In genomic region chr20:31670371-31671228, GRCh38 we compare ENCODE assay signal across 10 cellular contexts. TPM values are rescaled to one million over a fixed set of nuclear protein-coding genes. Genes with fewer than 3 reads are reported as not detected.
DNase-seq lines count a peak whose midpoint lies in the region; ATAC-seq and TF ChIP-seq lines count a peak whose summit lies in the region.
"Had no signal": no experiment of that assay in that cellular context is flagged by ENCODE, and none has a peak within 500 bp of the region (broad histone marks: within the 10 kb centered on the region; RNA-seq: fewer than 3 reads in every experiment).

No MANE protein-coding gene starts in this region.

- H3K36me3 Mint-ChIP-seq in activated CD4-positive, alpha-beta T cell treated with anti-CD3 and anti-CD28 coated beads, Interleukin-2, amount 10 ng/mL, durations not matched to agents 24 days and 14 days (ENCODE audit: low read depth), result peaks cover 81% of the 10 kb centered on the region
- H3K36me3 Mint-ChIP-seq in type B pancreatic cell, result peaks cover 42% of the 10 kb centered on the region

- no peaks in the 10 kb centered on the region for H3K9me3 ChIP-seq in mesenchymal stem cell (ENCODE audit: control insufficient read depth, low read length)

- peak overlapping the region; percentile 71 for H2BK15ac ChIP-seq in mesenchymal stem cell (ENCODE audit: low read depth, poor library complexity, severe bottlenecking)

- no peak overlapping the region for H2BK5ac ChIP-seq in mesenchymal stem cell (ENCODE audit: low read depth, low read length, poor library complexity, severe bottlenecking)

- H3K4me3 ChIP-seq in mesenchymal stem cell (ENCODE audit: insufficient read depth in 1 of 2, low read depth in 1 of 2, low read length in 2 of 2), result no peak overlapping the region

- H2BK120ac ChIP-seq in mesenchymal stem cell (ENCODE audit: low read depth, low read length), result peak overlapping the region; percentile 65

- peak overlapping the region in 1 of 2 experiments; percentile 75 for H3K14ac ChIP-seq in mesenchymal stem cell (ENCODE audit: low read length in 2 of 2)

- peaks cover 54% of the 10 kb centered on the region for H3K4me1 ChIP-seq in mesenchymal stem cell (ENCODE audit: control insufficient read depth, insufficient read depth, low read depth, low read length)

- H3K36me3 ChIP-seq in mesenchymal stem cell (ENCODE audit: control insufficient read depth in 1 of 2, insufficient read depth in 2 of 2, low read depth in 1 of 2, low read length in 2 of 2), result peaks cover 75 to 78% of the 10 kb centered on the region in 2 experiments

- H3K23ac ChIP-seq in mesenchymal stem cell (ENCODE audit: low read length in 2 of 2), result peak overlapping the region; percentile 23 to 94

- no peak for TF ChIP-seq CTCF in type B pancreatic cell (conservative IDR thresholded peaks at IDR 0.05)

- no peaks in the 10 kb centered on the region for H3K27me3 ChIP-seq in mesenchymal stem cell (ENCODE audit: control insufficient read depth in 1 of 2, insufficient read depth in 1 of 2, low read length in 2 of 2)

- peak overlapping the region; percentile 32 for H2AK5ac ChIP-seq in mesenchymal stem cell (ENCODE audit: low read length, severe bottlenecking)

- peak overlapping the region; percentile 93 for H4K91ac ChIP-seq in mesenchymal stem cell (ENCODE audit: low read length)

- no peak for ATAC-seq in GM19463 (IDR thresholded peaks at IDR 0.05; ENCODE audit: unreplicated experiment)

- peak overlapping the region; percentile 83 for H4K8ac ChIP-seq in mesenchymal stem cell (ENCODE audit: low read length)

- intact Hi-C loops in activated CD4-positive, alpha-beta T cell treated with anti-CD3 and anti-CD28 coated beads, Interleukin-2, amount 10 ng/mL, durations not matched to agents 24 days and 14 days (cut with micrococcal nuclease), result no loop called here

- H3K4ac ChIP-seq in mesenchymal stem cell (ENCODE audit: low read depth in 1 of 2, low read length in 2 of 2), result peak overlapping the region; percentile 68 to 94

- H3K27ac ChIP-seq in mesenchymal stem cell (ENCODE audit: low read length, poor library complexity, severe bottlenecking), result peak overlapping the region; percentile 33

- H3K9ac ChIP-seq in mesenchymal stem cell (ENCODE audit: low read length), result no peak overlapping the region

- no peak for DNase-seq in activated CD4-positive, alpha-beta T cell treated with anti-CD3 and anti-CD28 coated beads, Interleukin-2, amount 10 ng/mL, durations not matched to agents 24 days and 14 days
- DNase-seq in activated CD4-positive, alpha-beta T cell treated with anti-CD3 and anti-CD28 coated beads for 48 hours, result no peak
- DNase-seq in cerebellar cortex (ENCODE audit: low spot score) (peak; percentile 96), mesenchymal stem cell (peak; percentile 96), type B pancreatic cell (ENCODE audit: extremely low spot score, unreplicated experiment) (no peak), SIG-M5 (lab: John Stamatoyannopoulos, UW) (no peak), SK-N-DZ (ENCODE audit: low spot score) (no peak)

- H2BK12ac ChIP-seq in mesenchymal stem cell (ENCODE audit: low read length in 2 of 2), result peak overlapping the region; percentile 88 to 95

- 31% methylated on average over 10 of the region's 10 CpGs for WGBS in mesenchymal stem cell

- H3K79me1 ChIP-seq in mesenchymal stem cell (replicated peaks; ENCODE audit: low read length, poor library complexity, severe bottlenecking), result no peaks in the 10 kb centered on the region

- H3K4me1 Mint-ChIP-seq in activated CD4-positive, alpha-beta T cell treated with anti-CD3 and anti-CD28 coated beads, Interleukin-2, amount 10 ng/mL, durations not matched to agents 24 days and 14 days, result peaks cover 70% of the 10 kb centered on the region
- peaks cover 43% of the 10 kb centered on the region for H3K4me1 Mint-ChIP-seq in type B pancreatic cell (ENCODE audit: unreplicated experiment)

- H2AFZ ChIP-seq in mesenchymal stem cell (ENCODE audit: low read depth, low read length), result no peak overlapping the region

- peak overlapping the region; percentile 88 to 93 for H3K18ac ChIP-seq in mesenchymal stem cell (ENCODE audit: low read depth in 1 of 2, low read length in 2 of 2)

- no peaks in the 10 kb centered on the region for H3K27me3 Mint-ChIP-seq in activated CD4-positive, alpha-beta T cell treated with anti-CD3 and anti-CD28 coated beads, Interleukin-2, amount 10 ng/mL, durations not matched to agents 24 days and 14 days
- no peaks in the 10 kb centered on the region for H3K27me3 Mint-ChIP-seq in type B pancreatic cell

- H3K9me3 Mint-ChIP-seq in activated CD4-positive, alpha-beta T cell treated with anti-CD3 and anti-CD28 coated beads, Interleukin-2, amount 10 ng/mL, durations not matched to agents 24 days and 14 days, result no peaks in the 10 kb centered on the region
- no peaks in the 10 kb centered on the region for H3K9me3 Mint-ChIP-seq in type B pancreatic cell

- H3K4me2 ChIP-seq in mesenchymal stem cell (ENCODE audit: low read length, poor library complexity, severe bottlenecking), result no peak overlapping the region

- no peak overlapping the region for H3K4me3 Mint-ChIP-seq in activated CD4-positive, alpha-beta T cell treated with anti-CD3 and anti-CD28 coated beads, Interleukin-2, amount 10 ng/mL, durations not matched to agents 24 days and 14 days
- H3K4me3 Mint-ChIP-seq in type B pancreatic cell, result no peak overlapping the region

- H3K27ac Mint-ChIP-seq in activated CD4-positive, alpha-beta T cell treated with anti-CD3 and anti-CD28 coated beads, Interleukin-2, amount 10 ng/mL, durations not matched to agents 24 days and 14 days, result peak overlapping the region; percentile 80
- H3K27ac Mint-ChIP-seq in type B pancreatic cell, result peak overlapping the region; percentile 61

RNA-seq across cellular contexts. Expression of gene COX4I2, which starts 32.9 kb away (rescaled TPM):
- total RNA-seq in activated CD4-positive, alpha-beta T cell treated with anti-CD3 and anti-CD28 coated beads, Interleukin-2, amount 10 ng/mL, durations not matched to agents 24 days and 14 days, result not detected in 2 replicates
- polyA plus RNA-seq in mesenchymal stem cell (2013, experiment 1 of 2), result not detected
- polyA plus RNA-seq in mesenchymal stem cell (2013, experiment 2 of 2), result not detected
- total RNA-seq in type B pancreatic cell (ENCODE audit: low replicate concordance), result not detected in 2 replicates
- 6.6 and 10.3 TPM in 2 replicates for polyA plus RNA-seq in SK-N-DZ (2014; cell fraction: cytosol; rRNA removed)
- polyA plus RNA-seq in SK-N-DZ (2014; cell fraction: nucleus; rRNA removed), result 1.2 and 1.3 TPM in 2 replicates
- total RNA-seq: glomerular endothelial cell, SK-MEL-5 had no signal

RNA-seq across cellular contexts. Expression of gene BCL2L1, which starts 52.1 kb away (rescaled TPM):
- 379 and 381 TPM in 2 replicates for total RNA-seq in activated CD4-positive, alpha-beta T cell treated with anti-CD3 and anti-CD28 coated beads, Interleukin-2, amount 10 ng/mL, durations not matched to agents 24 days and 14 days
- 116 TPM for polyA plus RNA-seq in mesenchymal stem cell (2013, experiment 1 of 2)
- polyA plus RNA-seq in mesenchymal stem cell (2013, experiment 2 of 2), result 114 TPM
- 142 and 243 TPM in 2 replicates for total RNA-seq in type B pancreatic cell (ENCODE audit: low replicate concordance)
- 78.5 and 86.3 TPM in 2 replicates for polyA plus RNA-seq in SK-N-DZ (2014; cell fraction: cytosol; rRNA removed)
- polyA plus RNA-seq in SK-N-DZ (2014; cell fraction: nucleus; rRNA removed), result 30.3 and 34.7 TPM in 2 replicates

Comparison
In these comparisons a context has a peak if more than half of its experiments do, and no peak if none do; other contexts are left out.
1. DNase-seq: peak in cerebellar cortex (single experiment) and mesenchymal stem cell (single experiment); none in activated CD4-positive, alpha-beta T cell treated with anti-CD3 and anti-CD28 coated beads, Interleukin-2, amount 10 ng/mL, durations not matched to agents 24 days and 14 days (single experiment), activated CD4-positive, alpha-beta T cell treated with anti-CD3 and anti-CD28 coated beads for 48 hours (single experiment), type B pancreatic cell (single experiment), SIG-M5 (single experiment) and SK-N-DZ (single experiment).